In the genomic region with DNA sequence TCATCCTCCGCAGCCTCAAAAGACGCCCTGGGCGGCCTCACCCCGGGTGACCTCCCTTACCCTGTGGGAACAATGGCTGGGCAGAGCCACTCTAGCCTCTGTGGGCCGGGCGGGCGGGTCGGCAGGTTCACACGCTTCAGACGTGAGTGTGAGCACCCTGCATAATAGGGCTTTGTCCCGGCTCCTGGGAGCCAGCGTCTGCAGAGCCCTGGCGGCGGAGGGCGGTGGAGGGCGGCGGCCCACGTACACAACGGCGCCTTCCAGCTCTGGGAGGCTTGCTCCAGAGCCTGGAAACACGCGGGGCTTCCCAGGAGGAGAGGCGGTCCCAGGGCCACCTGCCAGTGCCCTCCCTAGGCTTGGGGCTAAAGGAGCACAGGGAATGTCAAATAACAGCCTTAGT, we compare ENCODE assay signal across 34 cellular contexts.
DNase-seq lines count a peak whose midpoint lies in the region; ATAC-seq, FAIRE-seq and TF ChIP-seq lines count a peak whose summit lies in the region.
"Had no signal": no experiment of that assay in that cellular context is flagged by ENCODE, and none has a peak within 500 bp of the region (broad histone marks: within the 10 kb centered on the region; RNA-seq: fewer than 3 reads in every experiment).

No MANE protein-coding gene starts in this region.

- no peak overlapping the region for H3K4me2 ChIP-seq in HCT116 (ENCODE audit: low read length)
- H3K4me2 ChIP-seq: KMS-11, smooth muscle cell had no signal

- H3K4me1 ChIP-seq in HCT116 (ENCODE audit: control insufficient read depth in 1 of 2, insufficient read depth in 2 of 2, low read length in 2 of 2) (no peaks in the 10 kb centered on the region), kidney (ENCODE audit: control insufficient read depth in 1 of 2, insufficient read depth in 1 of 2, low read depth in 1 of 2, low read length in 2 of 2) (no peaks in the 10 kb centered on the region)
- H3K4me1 ChIP-seq: SJCRH30 had no signal

- RAD21 ChIA-PET in HCT116 (lab: Charles Lee; ENCODE audit: low non-redundant PET in 1 of 2, low total read pairs in 2 of 2, uncharacterized antibody in 2 of 2, unreplicated experiment in 2 of 2), result interaction anchor here in 1 of 2 experiments (0.5 kb wide), 1 partner anchor 71 kb away, joined by 3 read pairs; no protein-coding TSS in a partner anchor

- POLR2A ChIA-PET in HCT116 (lab: Charles Lee), result no interaction called here

- H3K27ac ChIP-seq in HCT116 (ENCODE audit: low read depth, low read length) (no peak overlapping the region), kidney (ENCODE audit: low read depth in 2 of 2, low read length in 2 of 2) (no peak overlapping the region)
- H3K27ac ChIP-seq: cardiac muscle cell, HL-60, KMS-11, ovary, SJCRH30, VCaP had no signal

- ATAC-seq in HCT116 (peak; percentile 42; the same call in 1 of the 2 replicates), HG02938 (IDR thresholded peaks at IDR 0.05; ENCODE audit: unreplicated experiment) (no peak)

- TF ChIP-seq CTCF in HCT116 (IDR thresholded peaks at IDR 0.05 in 2 of 3, conservative IDR thresholded peaks at IDR 0.05 in 1 of 3; ENCODE audit: borderline replicate concordance in 1 of 3, insufficient read depth in 1 of 3, low read depth in 2 of 3, low read length in 2 of 3) (no peak), kidney (IDR thresholded peaks at IDR 0.05; ENCODE audit: borderline replicate concordance, extremely low read depth, insufficient read depth) (no peak)

- no peaks in the 10 kb centered on the region for H3K9me2 ChIP-seq in HCT116 (ENCODE audit: insufficient read depth)

- TF ChIP-seq RAD21 in HCT116 (IDR thresholded peaks at IDR 0.05; ENCODE audit: low read depth), result no peak

- no peak for DNase-seq in HCT116 (ENCODE audit: low read depth, low spot score)
- DNase-seq in SW480 (ENCODE audit: low spot score), result peak; percentile 85
- DNase-seq in kidney, result peak; percentile 66
- peak; percentile 32 for DNase-seq in retina
- DNase-seq in activated naive CD4-positive, alpha-beta T cell treated with anti-CD3 and anti-CD28 coated beads, Interleukin-2, amount 50 U/mL, for 16 hours, result no peak
- no peak for DNase-seq in C1 segment of cervical spinal cord (lab: John Stamatoyannopoulos, UW)
- DNase-seq: activated CD4-positive, alpha-beta T cell treated with anti-CD3 and anti-CD28 coated beads for 48 hours; activated effector memory CD4-positive, alpha-beta T cell treated with anti-CD3 and anti-CD28 coated beads, Interleukin-2, amount 50 U/mL, for 16 hours; activated naive CD8-positive, alpha-beta T cell treated with anti-CD3 and anti-CD28 coated beads, Interleukin-2, amount 10 ng/mL, durations not matched to agents 7 days and 5 days; activated T-cell treated with anti-CD3 and anti-CD28 coated beads, Interleukin-2, amount 50 U/mL, for 24 hours; aorta; CD4-positive, alpha-beta memory T cell; effector CD8-positive, alpha-beta T cell; MM.1S; NCI-H2029; NCI-H226; NCI-H774; ovary; stimulated activated naive CD4-positive, alpha-beta T cell; T1000 had no signal

- H3K4me3 ChIP-seq in HCT116 (replicated peaks in 1 of 2; ENCODE audit: low read depth in 1 of 2, low read length in 2 of 2) (no peak overlapping the region), kidney (ENCODE audit: low read length in 2 of 2) (no peak overlapping the region)
- H3K4me3 ChIP-seq: cardiac muscle cell, ovary, SJCRH30, smooth muscle cell had no signal

- no peak overlapping the region for H3K9ac ChIP-seq in HCT116 (ENCODE audit: low read length)
- no peak overlapping the region for H3K9ac ChIP-seq in kidney (ENCODE audit: low read length in 2 of 2)
- H3K9ac ChIP-seq: KMS-11 had no signal

- H3K27me3 ChIP-seq in HCT116 (ENCODE audit: insufficient read depth, low read length), result no peaks in the 10 kb centered on the region
- H3K27me3 ChIP-seq: cardiac muscle cell, ovary, SJCRH30 had no signal

- no peaks in the 10 kb centered on the region for H4K20me1 ChIP-seq in HCT116 (ENCODE audit: insufficient read depth)

- no peaks in the 10 kb centered on the region for H3K79me2 ChIP-seq in HCT116 (ENCODE audit: insufficient read depth, low read length)

- intact Hi-C loops in HCT116 (cut with micrococcal nuclease), result no loop called here
- intact Hi-C loops in kidney (cut with DNase I), result no loop called here

- TF ChIP-seq POLR2A in HCT116 (IDR thresholded peaks at IDR 0.05; ENCODE audit: borderline replicate concordance, extremely low read depth, insufficient read depth, insufficient read length), result no peak

- H2AFZ ChIP-seq in HCT116 (ENCODE audit: low read depth, low read length, poor library complexity, severe bottlenecking), result no peak overlapping the region

- CTCF ChIA-PET in HCT116 (lab: Charles Lee), result interaction anchor here (0.7 kb wide), 1 partner anchor 21 kb away, joined by 3 read pairs; no protein-coding TSS in a partner anchor

- FAIRE-seq in kidney (lab: Jason Lieb, UNC), result no peak
- FAIRE-seq: colon, GM18507, GM19239, H1, islet of Langerhans, RCC 7860, urothelium cell line had no signal

- H3K9me3 ChIP-seq in HCT116 (ENCODE audit: control insufficient read depth in 1 of 2, insufficient read depth in 1 of 2, low read depth in 1 of 2, low read length in 2 of 2) (no peaks in the 10 kb centered on the region), kidney (ENCODE audit: control insufficient read depth in 1 of 2, low read length in 2 of 2) (peaks cover 0 to 2% of the 10 kb centered on the region in 2 donors)
- H3K9me3 ChIP-seq: SJCRH30 had no signal

- H3K36me3 ChIP-seq in HCT116 (ENCODE audit: control insufficient read depth in 1 of 2, insufficient read depth in 2 of 2, low read length in 2 of 2), result no peaks in the 10 kb centered on the region
- no peaks in the 10 kb centered on the region for H3K36me3 ChIP-seq in kidney (ENCODE audit: control insufficient read depth in 1 of 2, insufficient read depth in 2 of 2, low read length in 2 of 2)
- H3K36me3 ChIP-seq: cardiac muscle cell, ovary, SJCRH30 had no signal

- no TSS peak for BruUV-seq in HCT116 (replicated peaks; lab: Mats Ljungman, UMichigan)

TF ChIP-seq in HCT116, 20 proteins besides CTCF, POLR2A, EP300 and RAD21 (continues in another document):
- TF ChIP-seq CBX3 (IDR thresholded peaks at IDR 0.05; ENCODE audit: low read depth), result no peak
- no peak for TF ChIP-seq EGR1 (IDR thresholded peaks at IDR 0.05; ENCODE audit: low read depth)
- TF ChIP-seq SRF (IDR thresholded peaks at IDR 0.05; ENCODE audit: low read depth), result no peak
- TF ChIP-seq JUND (IDR thresholded peaks at IDR 0.05), result no peak
- TF ChIP-seq FOSL1 (IDR thresholded peaks at IDR 0.05; ENCODE audit: low read depth), result no peak
- no peak for TF ChIP-seq EZH2phosphoT487 (IDR thresholded peaks at IDR 0.05; ENCODE audit: borderline replicate concordance)
- TF ChIP-seq EZH2 (IDR thresholded peaks at IDR 0.05), result no peak
- TF ChIP-seq POLR2AphosphoS5 (IDR thresholded peaks at IDR 0.05; ENCODE audit: low read depth, low read length), result no peak
- TF ChIP-seq, protein P1, sequence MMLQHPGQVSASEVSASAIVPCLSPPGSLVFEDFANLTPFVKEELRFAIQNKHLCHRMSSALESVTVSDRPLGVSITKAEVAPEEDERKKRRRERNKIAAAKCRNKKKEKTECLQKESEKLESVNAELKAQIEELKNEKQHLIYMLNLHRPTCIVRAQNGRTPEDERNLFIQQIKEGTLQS (IDR thresholded peaks at IDR 0.05), result no peak
- no peak for TF ChIP-seq ZNF274 (IDR thresholded peaks at IDR 0.05; ENCODE audit: low read depth, low read length)
- no peak for TF ChIP-seq TCF7L2 (IDR thresholded peaks at IDR 0.05; ENCODE audit: borderline replicate concordance, extremely low read depth, insufficient read depth, insufficient read length)
- TF ChIP-seq YY1 (IDR thresholded peaks at IDR 0.05; ENCODE audit: extremely low read depth, insufficient replicate concordance, low read depth, low read length), result no peak
- TF ChIP-seq ZFX (IDR thresholded peaks at IDR 0.05), result no peak
- TF ChIP-seq REST (IDR thresholded peaks at IDR 0.05; ENCODE audit: low read depth), result no peak
- no peak for TF ChIP-seq CEBPB (IDR thresholded peaks at IDR 0.05; ENCODE audit: low read depth)

Comparison
In these comparisons a context has a peak if more than half of its experiments do, and no peak if none do; other contexts are left out.
1. DNase-seq: peak in SW480 (single experiment), kidney (single experiment) and retina (single experiment); none in HCT116 (single experiment), activated naive CD4-positive, alpha-beta T cell treated with anti-CD3 and anti-CD28 coated beads, Interleukin-2, amount 50 U/mL, for 16 hours (single experiment) and C1 segment of cervical spinal cord (0 of 14).